39 cellular contexts compared by ENCODE assay signal in the genomic region with DNA sequence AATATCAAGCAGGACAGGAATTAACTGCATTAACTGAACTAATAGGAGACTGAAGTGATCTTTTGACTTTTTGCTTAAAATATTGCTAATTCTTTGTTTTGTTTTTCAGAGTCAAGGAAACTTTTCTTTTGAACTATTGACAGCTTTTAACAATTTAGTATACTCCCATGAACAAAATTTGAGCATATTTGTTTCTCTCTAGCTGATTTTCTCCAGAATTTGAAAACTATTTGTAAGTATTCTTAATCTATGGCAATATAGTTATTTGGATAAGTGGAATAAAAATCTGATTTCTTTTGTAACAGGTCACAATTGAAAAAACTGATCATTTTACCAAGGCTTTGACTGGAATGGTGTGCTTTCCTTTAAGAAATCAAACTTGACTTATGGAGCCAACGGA.
"Had no signal": no experiment of that assay in that cellular context is flagged by ENCODE, and none has a peak within 500 bp of the region (broad histone marks: within the 10 kb centered on the region; RNA-seq: fewer than 3 reads in every experiment).

No MANE protein-coding gene starts in this region.

- H3K9me3 Mint-ChIP-seq: activated naive CD4-positive, alpha-beta T cell treated with anti-CD3 and anti-CD28 coated beads, Interleukin-2, amount 10 ng/mL, durations not matched to agents 7 days and 5 days; activated naive CD4-positive, alpha-beta T cell treated with anti-CD3 and anti-CD28 coated beads, Interleukin-2, amount 50 U/mL, for 24 hours; activated naive CD4-positive, alpha-beta T cell treated with anti-CD3 and anti-CD28 coated beads, Interleukin-2, amount 50 U/mL, for 72 hours; activated naive CD8-positive, alpha-beta T cell treated with anti-CD3 and anti-CD28 coated beads for 36 hours; activated naive CD8-positive, alpha-beta T cell treated with anti-CD3 and anti-CD28 coated beads, Interleukin-2, amount 50 U/mL, for 24 hours; activated T-cell treated with anti-CD3 and anti-CD28 coated beads, Interleukin-2, amount 50 U/mL, for 24 hours; activated T-cell treated with anti-CD3 and anti-CD28 coated beads, Interleukin-2, amount 50 U/mL, for 4 hours; activated T-helper 1 cell treated with anti-CD3 and anti-CD28 coated beads, Interleukin-12 subunit alpha, Interleukin-12 subunit beta, Interleukin-2, Interleukin-4 antibody, amounts not matched to agents 30 ng/mL and 10 ng/mL and 1 ng/mL, durations not matched to agents 14 hours and 24 hours and 36 hours; activated T-helper 17 cell treated with anti-CD3 and anti-CD28 coated beads, Interleukin-2, amount 50 U/mL, for 72 hours; activated T-helper 2 cell treated with anti-CD3 and anti-CD28 coated beads, Interferon-gamma antibody, Interleukin-2, Interleukin-4, amounts not matched to agents 10 μg/mL and 5 μg/mL and 100 μg/mL, durations not matched to agents 14 hours and 24 hours and 36 hours; central memory CD8-positive, alpha-beta T cell had no signal

- H3K9me3 ChIP-seq: adrenal gland, ascending aorta, body of pancreas, breast epithelium had no signal

- H3K36me3 ChIP-seq: adrenal gland, ascending aorta, brain microvascular endothelial cell, breast epithelium, cardiac muscle cell had no signal

- H3K4me3 ChIP-seq: adrenal gland, ascending aorta, body of pancreas, breast epithelium, cardiac muscle cell had no signal

- H3K27me3 Mint-ChIP-seq: activated naive CD4-positive, alpha-beta T cell treated with anti-CD3 and anti-CD28 coated beads, Interleukin-2, amount 50 U/mL, for 24 hours; activated naive CD8-positive, alpha-beta T cell; activated naive CD8-positive, alpha-beta T cell treated with anti-CD3 and anti-CD28 coated beads for 36 hours; central memory CD8-positive, alpha-beta T cell had no signal

- H3K4me1 Mint-ChIP-seq: activated naive CD4-positive, alpha-beta T cell treated with anti-CD3 and anti-CD28 coated beads, Interleukin-2, amount 10 ng/mL, durations not matched to agents 7 days and 5 days; activated naive CD4-positive, alpha-beta T cell treated with anti-CD3 and anti-CD28 coated beads, Interleukin-2, amount 50 U/mL, for 24 hours; activated naive CD8-positive, alpha-beta T cell treated with anti-CD3 and anti-CD28 coated beads for 36 hours; activated naive CD8-positive, alpha-beta T cell treated with anti-CD3 and anti-CD28 coated beads, Interleukin-2, amount 10 ng/mL, durations not matched to agents 7 days and 5 days; activated naive CD8-positive, alpha-beta T cell treated with anti-CD3 and anti-CD28 coated beads, Interleukin-2, amount 50 U/mL, for 24 hours; activated T-helper 17 cell treated with anti-CD3 and anti-CD28 coated beads, Interleukin-2, amount 50 U/mL, for 72 hours; central memory CD8-positive, alpha-beta T cell had no signal

- H3K36me3 Mint-ChIP-seq: activated naive CD4-positive, alpha-beta T cell treated with anti-CD3 and anti-CD28 coated beads, Interleukin-2, amount 10 ng/mL, durations not matched to agents 7 days and 5 days; activated naive CD4-positive, alpha-beta T cell treated with anti-CD3 and anti-CD28 coated beads, Interleukin-2, amount 50 U/mL, for 72 hours; activated naive CD8-positive, alpha-beta T cell treated with anti-CD3 and anti-CD28 coated beads for 36 hours; activated naive CD8-positive, alpha-beta T cell treated with anti-CD3 and anti-CD28 coated beads, Interleukin-2, amount 10 ng/mL, durations not matched to agents 7 days and 5 days; brain had no signal

- H3K27ac Mint-ChIP-seq: activated naive CD4-positive, alpha-beta T cell treated with anti-CD3 and anti-CD28 coated beads for 36 hours; activated naive CD4-positive, alpha-beta T cell treated with anti-CD3 and anti-CD28 coated beads, Interleukin-2, amount 10 ng/mL, durations not matched to agents 7 days and 5 days; activated naive CD4-positive, alpha-beta T cell treated with anti-CD3 and anti-CD28 coated beads, Interleukin-2, amount 50 U/mL, for 24 hours; activated naive CD4-positive, alpha-beta T cell treated with anti-CD3 and anti-CD28 coated beads, Interleukin-2, amount 50 U/mL, for 72 hours; activated naive CD8-positive, alpha-beta T cell; activated naive CD8-positive, alpha-beta T cell treated with anti-CD3 and anti-CD28 coated beads for 36 hours; activated naive CD8-positive, alpha-beta T cell treated with anti-CD3 and anti-CD28 coated beads, Interleukin-2, amount 10 ng/mL, durations not matched to agents 7 days and 5 days; activated naive CD8-positive, alpha-beta T cell treated with anti-CD3 and anti-CD28 coated beads, Interleukin-2, amount 50 U/mL, for 24 hours; activated T-cell treated with anti-CD3 and anti-CD28 coated beads, Interleukin-2, amount 50 U/mL, for 24 hours; activated T-cell treated with anti-CD3 and anti-CD28 coated beads, Interleukin-2, amount 50 U/mL, for 72 hours; activated T-helper 1 cell treated with anti-CD3 and anti-CD28 coated beads, Interleukin-12 subunit alpha, Interleukin-12 subunit beta, Interleukin-2, Interleukin-4 antibody, amounts not matched to agents 30 ng/mL and 10 ng/mL and 1 ng/mL, durations not matched to agents 14 hours and 24 hours and 36 hours; activated T-helper 17 cell treated with anti-CD3 and anti-CD28 coated beads, Interleukin-2, amount 50 U/mL, for 72 hours; activated T-helper 2 cell treated with anti-CD3 and anti-CD28 coated beads, Interferon-gamma antibody, Interleukin-2, Interleukin-4, amounts not matched to agents 10 μg/mL and 5 μg/mL and 100 μg/mL, durations not matched to agents 14 hours and 24 hours and 36 hours; brain had no signal

- ATAC-seq: activated naive CD4-positive, alpha-beta T cell treated with anti-CD3 and anti-CD28 coated beads, Interleukin-2, amount 50 U/mL, for 72 hours; activated naive CD8-positive, alpha-beta T cell treated with anti-CD3 and anti-CD28 coated beads, Interleukin-2, amount 50 U/mL, for 24 hours; activated T-cell treated with anti-CD3 and anti-CD28 coated beads, Interleukin-2, amount 50 U/mL, for 4 hours; activated T-cell treated with anti-CD3 and anti-CD28 coated beads, Interleukin-2, amount 50 U/mL, for 72 hours; activated T-helper 17 cell treated with anti-CD3 and anti-CD28 coated beads, Interleukin-2, amount 50 U/mL, for 72 hours; body of pancreas had no signal

- H3K27ac ChIP-seq: adrenal gland, ascending aorta, body of pancreas, brain microvascular endothelial cell, breast epithelium, cardiac muscle cell had no signal

- FAIRE-seq: astrocyte, bronchial epithelial cell had no signal

- H3K4me3 Mint-ChIP-seq: activated naive CD4-positive, alpha-beta T cell treated with anti-CD3 and anti-CD28 coated beads for 36 hours; activated naive CD4-positive, alpha-beta T cell treated with anti-CD3 and anti-CD28 coated beads, Interleukin-2, amount 10 ng/mL, durations not matched to agents 7 days and 5 days; activated naive CD4-positive, alpha-beta T cell treated with anti-CD3 and anti-CD28 coated beads, Interleukin-2, amount 50 U/mL, for 24 hours; activated naive CD8-positive, alpha-beta T cell; activated naive CD8-positive, alpha-beta T cell treated with anti-CD3 and anti-CD28 coated beads for 36 hours; activated naive CD8-positive, alpha-beta T cell treated with anti-CD3 and anti-CD28 coated beads, Interleukin-2, amount 10 ng/mL, durations not matched to agents 7 days and 5 days; activated naive CD8-positive, alpha-beta T cell treated with anti-CD3 and anti-CD28 coated beads, Interleukin-2, amount 50 U/mL, for 24 hours; activated T-cell treated with anti-CD3 and anti-CD28 coated beads, Interleukin-2, amount 50 U/mL, for 24 hours; activated T-cell treated with anti-CD3 and anti-CD28 coated beads, Interleukin-2, amount 50 U/mL, for 4 hours; activated T-cell treated with anti-CD3 and anti-CD28 coated beads, Interleukin-2, amount 50 U/mL, for 72 hours; activated T-helper 1 cell treated with anti-CD3 and anti-CD28 coated beads, Interleukin-12 subunit alpha, Interleukin-12 subunit beta, Interleukin-2, Interleukin-4 antibody, amounts not matched to agents 30 ng/mL and 10 ng/mL and 1 ng/mL, durations not matched to agents 14 hours and 24 hours and 36 hours; activated T-helper 17 cell treated with anti-CD3 and anti-CD28 coated beads, Interleukin-2, amount 50 U/mL, for 72 hours; brain; central memory CD8-positive, alpha-beta T cell had no signal

- DNase-seq: activated effector memory CD4-positive, alpha-beta T cell treated with anti-CD3 and anti-CD28 coated beads, Interleukin-2, amount 50 U/mL, for 16 hours; activated effector memory CD4-positive, alpha-beta T cell treated with Interleukin-2 at 50 U/mL for 16 hours; activated gamma-delta T cell; activated gamma-delta T cell treated with Interleukin-2 at 50 U/mL for 16 hours; activated naive CD4-positive, alpha-beta T cell; activated naive CD4-positive, alpha-beta T cell treated with anti-CD3 and anti-CD28 coated beads for 36 hours; activated naive CD4-positive, alpha-beta T cell treated with anti-CD3 and anti-CD28 coated beads, Interleukin-2, amount 10 ng/mL, durations not matched to agents 7 days and 5 days; activated naive CD4-positive, alpha-beta T cell treated with anti-CD3 and anti-CD28 coated beads, Interleukin-2, amount 50 U/mL, for 16 hours; activated naive CD4-positive, alpha-beta T cell treated with Interleukin-2 at 50 U/mL for 16 hours; activated naive CD8-positive, alpha-beta T cell treated with anti-CD3 and anti-CD28 coated beads for 36 hours; activated naive CD8-positive, alpha-beta T cell treated with anti-CD3 and anti-CD28 coated beads, Interleukin-2, amount 10 ng/mL, durations not matched to agents 7 days and 5 days; activated naive CD8-positive, alpha-beta T cell treated with anti-CD3 and anti-CD28 coated beads, Interleukin-2, amount 50 U/mL, for 24 hours; activated T-cell treated with anti-CD3 and anti-CD28 coated beads, Interleukin-2, amount 50 U/mL, for 24 hours; activated T-cell treated with anti-CD3 and anti-CD28 coated beads, Interleukin-2, amount 50 U/mL, for 4 hours; activated T-cell treated with anti-CD3 and anti-CD28 coated beads, Interleukin-2, amount 50 U/mL, for 48 hours; activated T-cell treated with anti-CD3 and anti-CD28 coated beads, Interleukin-2, amount 50 U/mL, for 72 hours; amniotic stem cell; amygdala; anterior cingulate cortex; aorta; body of pancreas; brain microvascular endothelial cell; caudate nucleus; central memory CD4-positive, alpha-beta T cell; cerebellar nuclear complex had no signal

- H3K4me1 ChIP-seq: adrenal gland, ascending aorta, breast epithelium had no signal
